39 cellular contexts compared by ENCODE assay signal in the genomic region with DNA sequence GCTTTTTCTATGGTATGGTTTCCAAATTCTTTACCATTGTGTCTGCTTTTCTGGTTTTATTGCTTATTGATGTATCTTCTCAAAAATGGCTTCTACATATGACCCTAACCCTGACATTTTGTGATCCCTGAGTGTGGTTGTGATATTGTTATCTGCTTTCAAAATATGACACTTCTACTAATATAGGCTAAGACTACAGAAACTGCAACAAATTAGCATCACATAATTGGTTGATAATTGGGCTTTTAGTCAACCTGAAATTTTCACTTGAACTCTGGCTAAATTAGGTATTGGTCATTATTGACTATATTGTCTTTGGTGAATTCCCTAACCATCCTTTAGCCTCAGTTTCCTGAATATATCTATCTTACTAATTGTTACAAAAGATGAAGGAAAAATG.
"Had no signal": no experiment of that assay in that cellular context is flagged by ENCODE, and none has a peak within 500 bp of the region (broad histone marks: within the 10 kb centered on the region; RNA-seq: fewer than 3 reads in every experiment).

No MANE protein-coding gene starts in this region.

- H3K27ac ChIP-seq: adrenal gland, ascending aorta, body of pancreas, brain microvascular endothelial cell, breast epithelium, cardiac muscle cell had no signal

- H3K9me3 Mint-ChIP-seq: activated naive CD4-positive, alpha-beta T cell treated with anti-CD3 and anti-CD28 coated beads for 36 hours; activated naive CD4-positive, alpha-beta T cell treated with anti-CD3 and anti-CD28 coated beads, Interleukin-2, amount 10 ng/mL, durations not matched to agents 7 days and 5 days; activated naive CD4-positive, alpha-beta T cell treated with anti-CD3 and anti-CD28 coated beads, Interleukin-2, amount 50 U/mL, for 24 hours; activated naive CD4-positive, alpha-beta T cell treated with anti-CD3 and anti-CD28 coated beads, Interleukin-2, amount 50 U/mL, for 72 hours; activated naive CD8-positive, alpha-beta T cell treated with anti-CD3 and anti-CD28 coated beads for 36 hours; activated T-cell treated with anti-CD3 and anti-CD28 coated beads, Interleukin-2, amount 50 U/mL, for 24 hours; activated T-cell treated with anti-CD3 and anti-CD28 coated beads, Interleukin-2, amount 50 U/mL, for 4 hours; activated T-helper 1 cell treated with anti-CD3 and anti-CD28 coated beads, Interleukin-12 subunit alpha, Interleukin-12 subunit beta, Interleukin-2, Interleukin-4 antibody, amounts not matched to agents 30 ng/mL and 10 ng/mL and 1 ng/mL, durations not matched to agents 14 hours and 24 hours and 36 hours; activated T-helper 17 cell treated with anti-CD3 and anti-CD28 coated beads, Interleukin-2, amount 50 U/mL, for 72 hours; activated T-helper 2 cell treated with anti-CD3 and anti-CD28 coated beads, Interferon-gamma antibody, Interleukin-2, Interleukin-4, amounts not matched to agents 10 μg/mL and 5 μg/mL and 100 μg/mL, durations not matched to agents 14 hours and 24 hours and 36 hours; central memory CD8-positive, alpha-beta T cell had no signal

- H3K4me3 Mint-ChIP-seq: activated naive CD4-positive, alpha-beta T cell treated with anti-CD3 and anti-CD28 coated beads for 36 hours; activated naive CD4-positive, alpha-beta T cell treated with anti-CD3 and anti-CD28 coated beads, Interleukin-2, amount 10 ng/mL, durations not matched to agents 7 days and 5 days; activated naive CD4-positive, alpha-beta T cell treated with anti-CD3 and anti-CD28 coated beads, Interleukin-2, amount 50 U/mL, for 24 hours; activated naive CD8-positive, alpha-beta T cell; activated naive CD8-positive, alpha-beta T cell treated with anti-CD3 and anti-CD28 coated beads for 36 hours; activated naive CD8-positive, alpha-beta T cell treated with anti-CD3 and anti-CD28 coated beads, Interleukin-2, amount 10 ng/mL, durations not matched to agents 7 days and 5 days; activated naive CD8-positive, alpha-beta T cell treated with anti-CD3 and anti-CD28 coated beads, Interleukin-2, amount 50 U/mL, for 24 hours; activated T-cell treated with anti-CD3 and anti-CD28 coated beads, Interleukin-2, amount 50 U/mL, for 24 hours; activated T-cell treated with anti-CD3 and anti-CD28 coated beads, Interleukin-2, amount 50 U/mL, for 4 hours; activated T-cell treated with anti-CD3 and anti-CD28 coated beads, Interleukin-2, amount 50 U/mL, for 72 hours; activated T-helper 1 cell treated with anti-CD3 and anti-CD28 coated beads, Interleukin-12 subunit alpha, Interleukin-12 subunit beta, Interleukin-2, Interleukin-4 antibody, amounts not matched to agents 30 ng/mL and 10 ng/mL and 1 ng/mL, durations not matched to agents 14 hours and 24 hours and 36 hours; activated T-helper 17 cell treated with anti-CD3 and anti-CD28 coated beads, Interleukin-2, amount 50 U/mL, for 72 hours; brain; central memory CD8-positive, alpha-beta T cell had no signal

- H3K4me1 ChIP-seq: adrenal gland, ascending aorta, body of pancreas, breast epithelium had no signal

- H3K27me3 Mint-ChIP-seq: activated naive CD4-positive, alpha-beta T cell treated with anti-CD3 and anti-CD28 coated beads, Interleukin-2, amount 10 ng/mL, durations not matched to agents 7 days and 5 days; activated naive CD4-positive, alpha-beta T cell treated with anti-CD3 and anti-CD28 coated beads, Interleukin-2, amount 50 U/mL, for 24 hours; activated naive CD8-positive, alpha-beta T cell; activated naive CD8-positive, alpha-beta T cell treated with anti-CD3 and anti-CD28 coated beads for 36 hours; activated naive CD8-positive, alpha-beta T cell treated with anti-CD3 and anti-CD28 coated beads, Interleukin-2, amount 10 ng/mL, durations not matched to agents 7 days and 5 days; activated naive CD8-positive, alpha-beta T cell treated with anti-CD3 and anti-CD28 coated beads, Interleukin-2, amount 50 U/mL, for 24 hours; activated T-cell treated with anti-CD3 and anti-CD28 coated beads, Interleukin-2, amount 50 U/mL, for 24 hours; activated T-helper 17 cell treated with anti-CD3 and anti-CD28 coated beads, Interleukin-2, amount 50 U/mL, for 72 hours; central memory CD8-positive, alpha-beta T cell had no signal

- H3K4me3 ChIP-seq: adrenal gland, ascending aorta, body of pancreas, breast epithelium, cardiac muscle cell had no signal

- H3K36me3 Mint-ChIP-seq: activated naive CD4-positive, alpha-beta T cell treated with anti-CD3 and anti-CD28 coated beads, Interleukin-2, amount 10 ng/mL, durations not matched to agents 7 days and 5 days; activated naive CD4-positive, alpha-beta T cell treated with anti-CD3 and anti-CD28 coated beads, Interleukin-2, amount 50 U/mL, for 24 hours; activated naive CD4-positive, alpha-beta T cell treated with anti-CD3 and anti-CD28 coated beads, Interleukin-2, amount 50 U/mL, for 72 hours; activated naive CD8-positive, alpha-beta T cell treated with anti-CD3 and anti-CD28 coated beads for 36 hours; activated naive CD8-positive, alpha-beta T cell treated with anti-CD3 and anti-CD28 coated beads, Interleukin-2, amount 10 ng/mL, durations not matched to agents 7 days and 5 days; brain had no signal

- H3K36me3 ChIP-seq: adrenal gland, ascending aorta, brain microvascular endothelial cell, breast epithelium, cardiac muscle cell had no signal

- ATAC-seq: activated naive CD4-positive, alpha-beta T cell treated with anti-CD3 and anti-CD28 coated beads, Interleukin-2, amount 50 U/mL, for 72 hours; activated naive CD8-positive, alpha-beta T cell treated with anti-CD3 and anti-CD28 coated beads, Interleukin-2, amount 50 U/mL, for 24 hours; activated T-cell treated with anti-CD3 and anti-CD28 coated beads, Interleukin-2, amount 50 U/mL, for 4 hours; activated T-cell treated with anti-CD3 and anti-CD28 coated beads, Interleukin-2, amount 50 U/mL, for 72 hours; activated T-helper 17 cell treated with anti-CD3 and anti-CD28 coated beads, Interleukin-2, amount 50 U/mL, for 72 hours; body of pancreas had no signal

- H3K9me3 ChIP-seq: adrenal gland, ascending aorta, body of pancreas, breast epithelium had no signal

- H3K27ac Mint-ChIP-seq: activated naive CD4-positive, alpha-beta T cell treated with anti-CD3 and anti-CD28 coated beads for 36 hours; activated naive CD4-positive, alpha-beta T cell treated with anti-CD3 and anti-CD28 coated beads, Interleukin-2, amount 10 ng/mL, durations not matched to agents 7 days and 5 days; activated naive CD4-positive, alpha-beta T cell treated with anti-CD3 and anti-CD28 coated beads, Interleukin-2, amount 50 U/mL, for 24 hours; activated naive CD4-positive, alpha-beta T cell treated with anti-CD3 and anti-CD28 coated beads, Interleukin-2, amount 50 U/mL, for 72 hours; activated naive CD8-positive, alpha-beta T cell; activated naive CD8-positive, alpha-beta T cell treated with anti-CD3 and anti-CD28 coated beads for 36 hours; activated naive CD8-positive, alpha-beta T cell treated with anti-CD3 and anti-CD28 coated beads, Interleukin-2, amount 10 ng/mL, durations not matched to agents 7 days and 5 days; activated naive CD8-positive, alpha-beta T cell treated with anti-CD3 and anti-CD28 coated beads, Interleukin-2, amount 50 U/mL, for 24 hours; activated T-cell treated with anti-CD3 and anti-CD28 coated beads, Interleukin-2, amount 50 U/mL, for 24 hours; activated T-cell treated with anti-CD3 and anti-CD28 coated beads, Interleukin-2, amount 50 U/mL, for 72 hours; activated T-helper 1 cell treated with anti-CD3 and anti-CD28 coated beads, Interleukin-12 subunit alpha, Interleukin-12 subunit beta, Interleukin-2, Interleukin-4 antibody, amounts not matched to agents 30 ng/mL and 10 ng/mL and 1 ng/mL, durations not matched to agents 14 hours and 24 hours and 36 hours; activated T-helper 17 cell treated with anti-CD3 and anti-CD28 coated beads, Interleukin-2, amount 50 U/mL, for 72 hours; activated T-helper 2 cell treated with anti-CD3 and anti-CD28 coated beads, Interferon-gamma antibody, Interleukin-2, Interleukin-4, amounts not matched to agents 10 μg/mL and 5 μg/mL and 100 μg/mL, durations not matched to agents 14 hours and 24 hours and 36 hours; brain had no signal

- H3K4me1 Mint-ChIP-seq: activated naive CD4-positive, alpha-beta T cell treated with anti-CD3 and anti-CD28 coated beads, Interleukin-2, amount 10 ng/mL, durations not matched to agents 7 days and 5 days; activated naive CD4-positive, alpha-beta T cell treated with anti-CD3 and anti-CD28 coated beads, Interleukin-2, amount 50 U/mL, for 24 hours; activated naive CD8-positive, alpha-beta T cell treated with anti-CD3 and anti-CD28 coated beads for 36 hours; activated naive CD8-positive, alpha-beta T cell treated with anti-CD3 and anti-CD28 coated beads, Interleukin-2, amount 10 ng/mL, durations not matched to agents 7 days and 5 days; activated naive CD8-positive, alpha-beta T cell treated with anti-CD3 and anti-CD28 coated beads, Interleukin-2, amount 50 U/mL, for 24 hours; activated T-helper 17 cell treated with anti-CD3 and anti-CD28 coated beads, Interleukin-2, amount 50 U/mL, for 72 hours; central memory CD8-positive, alpha-beta T cell had no signal

- DNase-seq: activated effector memory CD4-positive, alpha-beta T cell treated with anti-CD3 and anti-CD28 coated beads, Interleukin-2, amount 50 U/mL, for 16 hours; activated effector memory CD4-positive, alpha-beta T cell treated with Interleukin-2 at 50 U/mL for 16 hours; activated gamma-delta T cell; activated gamma-delta T cell treated with Interleukin-2 at 50 U/mL for 16 hours; activated naive CD4-positive, alpha-beta T cell; activated naive CD4-positive, alpha-beta T cell treated with anti-CD3 and anti-CD28 coated beads for 36 hours; activated naive CD4-positive, alpha-beta T cell treated with anti-CD3 and anti-CD28 coated beads, Interleukin-2, amount 10 ng/mL, durations not matched to agents 7 days and 5 days; activated naive CD4-positive, alpha-beta T cell treated with anti-CD3 and anti-CD28 coated beads, Interleukin-2, amount 50 U/mL, for 16 hours; activated naive CD4-positive, alpha-beta T cell treated with Interleukin-2 at 50 U/mL for 16 hours; activated naive CD8-positive, alpha-beta T cell treated with anti-CD3 and anti-CD28 coated beads for 36 hours; activated naive CD8-positive, alpha-beta T cell treated with anti-CD3 and anti-CD28 coated beads, Interleukin-2, amount 10 ng/mL, durations not matched to agents 7 days and 5 days; activated naive CD8-positive, alpha-beta T cell treated with anti-CD3 and anti-CD28 coated beads, Interleukin-2, amount 50 U/mL, for 24 hours; activated T-cell treated with anti-CD3 and anti-CD28 coated beads, Interleukin-2, amount 50 U/mL, for 24 hours; activated T-cell treated with anti-CD3 and anti-CD28 coated beads, Interleukin-2, amount 50 U/mL, for 4 hours; activated T-cell treated with anti-CD3 and anti-CD28 coated beads, Interleukin-2, amount 50 U/mL, for 48 hours; activated T-cell treated with anti-CD3 and anti-CD28 coated beads, Interleukin-2, amount 50 U/mL, for 72 hours; adrenal gland; amniotic stem cell; amygdala; anterior cingulate cortex; aorta; body of pancreas; brain microvascular endothelial cell; caudate nucleus; central memory CD4-positive, alpha-beta T cell; cerebellar nuclear complex had no signal

- FAIRE-seq: astrocyte, bronchial epithelial cell had no signal

- H3K27me3 ChIP-seq: adrenal gland, ascending aorta, body of pancreas, brain microvascular endothelial cell, breast epithelium, cardiac muscle cell had no signal
